Comparison of ENCODE assay signal across 29 cellular contexts in genomic region chrX:43510194-43510593, GRCh38.
"Had no signal": no experiment of that assay in that cellular context is flagged by ENCODE, and none has a peak within 500 bp of the region (broad histone marks: within the 10 kb centered on the region; RNA-seq: fewer than 3 reads in every experiment).

No MANE protein-coding gene starts in this region.

- H3K4me1 ChIP-seq: colonic mucosa, esophagus muscularis mucosa, esophagus squamous epithelium, foreskin keratinocyte, gastrocnemius medialis, gastroesophageal sphincter, heart left ventricle, heart right ventricle had no signal

- ATAC-seq: effector memory CD8-positive, alpha-beta T cell; esophagus mucosa; foreskin keratinocyte; gastrocnemius medialis; gastroesophageal sphincter; heart left ventricle; heart right ventricle had no signal

- DNase-seq: colonic mucosa; cortex of kidney; dermis blood vessel endothelial cell; dorsolateral prefrontal cortex; effector CD4-positive, alpha-beta T cell; effector CD8-positive, alpha-beta T cell; effector memory CD4-positive, alpha-beta T cell; effector memory CD8-positive, alpha-beta T cell; endodermal cell; erythroblast; esophagus squamous epithelium; foreskin fibroblast; foreskin keratinocyte; foreskin melanocyte; gastrocnemius medialis; glutamatergic neuron; head of caudate nucleus; heart left ventricle; heart right ventricle had no signal

- H3K27me3 Mint-ChIP-seq: dendritic cell treated with granulocyte-macrophage colony-stimulating factor and Interleukin-4, amounts not matched to agents 40 ng/mL and 50 ng/mL, for 4 days; effector memory CD8-positive, alpha-beta T cell had no signal

- H3K36me3 ChIP-seq: colonic mucosa, esophagus muscularis mucosa, esophagus squamous epithelium, gastrocnemius medialis, gastroesophageal sphincter, heart left ventricle, heart right ventricle had no signal

- FAIRE-seq: colon, endometrium, endothelial cell of umbilical vein, frontal cortex had no signal

- H3K4me3 ChIP-seq: colonic mucosa, coronary artery, dorsolateral prefrontal cortex, esophagus muscularis mucosa, esophagus squamous epithelium, gastrocnemius medialis, gastroesophageal sphincter, heart left ventricle, heart right ventricle had no signal

- H3K27ac ChIP-seq: colonic mucosa, coronary artery, dorsolateral prefrontal cortex, epithelial cell of prostate, esophagus muscularis mucosa, esophagus squamous epithelium, foreskin keratinocyte, gastrocnemius medialis, gastroesophageal sphincter, heart left ventricle, heart right ventricle had no signal

- H3K27ac Mint-ChIP-seq: dendritic cell treated with granulocyte-macrophage colony-stimulating factor and Interleukin-4, amounts not matched to agents 40 ng/mL and 50 ng/mL, for 4 days; effector memory CD8-positive, alpha-beta T cell; endodermal cell had no signal

- H3K9me3 Mint-ChIP-seq: dendritic cell treated with granulocyte-macrophage colony-stimulating factor and Interleukin-4, amounts not matched to agents 40 ng/mL and 50 ng/mL, for 4 days; effector memory CD8-positive, alpha-beta T cell; endodermal cell had no signal

- H3K4me3 Mint-ChIP-seq: dendritic cell treated with granulocyte-macrophage colony-stimulating factor and Interleukin-4, amounts not matched to agents 40 ng/mL and 50 ng/mL, for 4 days; effector memory CD8-positive, alpha-beta T cell; endodermal cell had no signal

- H3K27me3 ChIP-seq: colonic mucosa, esophagus muscularis mucosa, esophagus squamous epithelium, foreskin keratinocyte, gastrocnemius medialis, gastroesophageal sphincter had no signal

- H3K9me3 ChIP-seq: colonic mucosa, esophagus muscularis mucosa, esophagus squamous epithelium, gastrocnemius medialis, gastroesophageal sphincter, heart right ventricle had no signal
